ENCODE assay signal across 8 cellular contexts in the genomic region with DNA sequence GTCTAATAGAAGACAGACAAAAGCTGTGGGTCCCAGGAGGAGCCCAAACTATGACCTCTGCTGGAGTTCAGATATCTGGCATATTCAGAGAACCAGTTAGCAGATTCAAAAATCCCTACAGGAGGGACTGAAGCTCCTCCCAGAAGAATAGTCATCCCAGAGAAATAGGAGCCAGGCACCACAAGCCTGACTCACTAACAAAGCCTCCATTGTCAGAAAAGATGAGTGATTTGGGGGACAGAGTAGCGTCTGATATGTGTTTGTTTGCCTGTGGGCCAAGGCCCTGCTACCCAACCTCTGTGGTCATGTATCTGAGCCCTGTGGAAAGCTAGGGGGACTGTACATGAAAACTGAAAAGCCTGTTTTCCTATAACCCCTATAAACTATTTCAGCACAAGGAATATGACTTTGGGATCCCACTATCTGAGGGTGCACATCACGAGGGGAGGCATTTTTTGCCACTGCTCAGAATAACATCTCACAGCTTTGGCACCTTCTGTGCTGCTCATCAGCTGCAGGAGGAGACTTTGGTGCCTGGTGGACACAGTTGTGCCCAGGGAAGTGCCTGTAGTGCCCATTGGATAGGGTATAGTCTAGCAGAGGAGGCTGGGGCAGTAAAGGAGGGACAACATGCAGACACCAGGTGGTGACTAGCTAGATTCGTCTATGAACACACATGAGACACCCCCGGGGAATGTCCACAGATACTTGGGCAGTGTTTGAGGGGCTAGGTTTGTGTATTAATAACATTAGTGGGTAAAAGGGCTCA. TPM values are rescaled to one million over a fixed set of nuclear protein-coding genes. Genes with fewer than 3 reads are reported as not detected.
DNase-seq lines count a peak whose midpoint lies in the region; ATAC-seq and TF ChIP-seq lines count a peak whose summit lies in the region.
"Had no signal": no experiment of that assay in that cellular context is flagged by ENCODE, and none has a peak within 500 bp of the region (broad histone marks: within the 10 kb centered on the region; RNA-seq: fewer than 3 reads in every experiment).

No MANE protein-coding gene starts in this region.

- DNase-seq in M059J (ENCODE audit: low read depth) (peak; percentile 93), chondrocyte (ENCODE audit: low spot score) (no peak), kidney glomerular epithelial cell (lab: John Stamatoyannopoulos, UW) (peak; percentile 94), type B pancreatic cell (ENCODE audit: extremely low spot score, unreplicated experiment) (no peak), ecto neural progenitor cell (ENCODE audit: low spot score) (no peak)
- no peak for DNase-seq in activated CD4-positive, alpha-beta T cell treated with anti-CD3 and anti-CD28 coated beads, Interleukin-2, amount 10 ng/mL, durations not matched to agents 7 days and 5 days
- DNase-seq: OCI-M1 had no signal

- H3K27ac Mint-ChIP-seq in chondrocyte (ENCODE audit: unreplicated experiment) (peak overlapping the region; percentile 86), type B pancreatic cell (peak overlapping the region; percentile 16)
- no peak overlapping the region for H3K27ac Mint-ChIP-seq in activated CD4-positive, alpha-beta T cell treated with anti-CD3 and anti-CD28 coated beads, Interleukin-2, amount 10 ng/mL, durations not matched to agents 7 days and 5 days

- POLR2A ChIA-PET in activated CD4-positive, alpha-beta T cell treated with anti-CD3 and anti-CD28 coated beads, Interleukin-2, amount 10 ng/mL, durations not matched to agents 7 days and 5 days (lab: Charles Lee) = no interaction called here

- CTCF ChIA-PET in activated CD4-positive, alpha-beta T cell treated with anti-CD3 and anti-CD28 coated beads, Interleukin-2, amount 10 ng/mL, durations not matched to agents 7 days and 5 days (lab: Charles Lee) = no interaction called here

- TF ChIP-seq CTCF in chondrocyte (IDR thresholded peaks at IDR 0.05) (no peak), type B pancreatic cell (conservative IDR thresholded peaks at IDR 0.05) (no peak)

- no peak overlapping the region for H3K4me3 Mint-ChIP-seq in chondrocyte (ENCODE audit: unreplicated experiment)
- H3K4me3 Mint-ChIP-seq in type B pancreatic cell = no peak overlapping the region
- H3K4me3 Mint-ChIP-seq in activated CD4-positive, alpha-beta T cell treated with anti-CD3 and anti-CD28 coated beads, Interleukin-2, amount 10 ng/mL, durations not matched to agents 7 days and 5 days = no peak overlapping the region

- H3K9me3 Mint-ChIP-seq in chondrocyte (ENCODE audit: low read depth) (no peaks in the 10 kb centered on the region), type B pancreatic cell (no peaks in the 10 kb centered on the region)
- no peaks in the 10 kb centered on the region for H3K9me3 Mint-ChIP-seq in activated CD4-positive, alpha-beta T cell treated with anti-CD3 and anti-CD28 coated beads, Interleukin-2, amount 10 ng/mL, durations not matched to agents 7 days and 5 days

- H3K36me3 Mint-ChIP-seq in chondrocyte (ENCODE audit: low read depth) (no peaks in the 10 kb centered on the region), type B pancreatic cell (no peaks in the 10 kb centered on the region)
- no peaks in the 10 kb centered on the region for H3K36me3 Mint-ChIP-seq in activated CD4-positive, alpha-beta T cell treated with anti-CD3 and anti-CD28 coated beads, Interleukin-2, amount 10 ng/mL, durations not matched to agents 7 days and 5 days (ENCODE audit: low read depth)

- peaks cover 39% of the 10 kb centered on the region for H3K4me1 Mint-ChIP-seq in chondrocyte (ENCODE audit: low read depth)
- H3K4me1 Mint-ChIP-seq in type B pancreatic cell (ENCODE audit: unreplicated experiment) = peaks cover 6% of the 10 kb centered on the region
- no peaks in the 10 kb centered on the region for H3K4me1 Mint-ChIP-seq in activated CD4-positive, alpha-beta T cell treated with anti-CD3 and anti-CD28 coated beads, Interleukin-2, amount 10 ng/mL, durations not matched to agents 7 days and 5 days

- ATAC-seq in GM21367 (IDR thresholded peaks at IDR 0.05; ENCODE audit: unreplicated experiment) = no peak

- H3K27me3 Mint-ChIP-seq in chondrocyte (ENCODE audit: low read depth) (no peaks in the 10 kb centered on the region), type B pancreatic cell (peaks cover 2% of the 10 kb centered on the region)
- peaks cover 7% of the 10 kb centered on the region for H3K27me3 Mint-ChIP-seq in activated CD4-positive, alpha-beta T cell treated with anti-CD3 and anti-CD28 coated beads, Interleukin-2, amount 10 ng/mL, durations not matched to agents 7 days and 5 days

RNA-seq across cellular contexts. Expression of a gene that starts 9.7 kb away (rescaled TPM):
- 28.2 and 58.3 TPM in 2 replicates for total RNA-seq in M059J (2014; rRNA removed; shearing (Covaris generic))
- total RNA-seq in chondrocyte (79.4 to 138 TPM (median 135 TPM) in 3 replicates), type B pancreatic cell (ENCODE audit: low replicate concordance) (13.9 and 15.7 TPM in 2 replicates)
- not detected for total RNA-seq in activated CD4-positive, alpha-beta T cell treated with anti-CD3 and anti-CD28 coated beads, Interleukin-2, amount 10 ng/mL, durations not matched to agents 7 days and 5 days

RNA-seq across cellular contexts. Expression of a gene that starts 28.6 kb away (rescaled TPM):
- total RNA-seq in M059J (2014; rRNA removed; shearing (Covaris generic)) = 4.5 and 6.6 TPM in 2 replicates
- total RNA-seq in chondrocyte (1.8 to 2.3 TPM (median 2.2 TPM) in 3 replicates), type B pancreatic cell (ENCODE audit: low replicate concordance) (2.7 and 5.3 TPM in 2 replicates)
- total RNA-seq in activated CD4-positive, alpha-beta T cell treated with anti-CD3 and anti-CD28 coated beads, Interleukin-2, amount 10 ng/mL, durations not matched to agents 7 days and 5 days = not detected

RNA-seq across cellular contexts. Expression of a gene that starts 29.0 kb away (rescaled TPM):
- total RNA-seq in M059J (2014; rRNA removed; shearing (Covaris generic)) = 6.5 and 8.1 TPM in 2 replicates
- 4.9 to 8.8 TPM (median 6.4 TPM) in 3 replicates for total RNA-seq in chondrocyte
- 6.7 and 13.4 TPM in 2 replicates for total RNA-seq in type B pancreatic cell (ENCODE audit: low replicate concordance)
- not detected for total RNA-seq in activated CD4-positive, alpha-beta T cell treated with anti-CD3 and anti-CD28 coated beads, Interleukin-2, amount 10 ng/mL, durations not matched to agents 7 days and 5 days

Comparison
In these comparisons a context has a peak if more than half of its experiments do, and no peak if none do; other contexts are left out.
1. DNase-seq: peak in M059J (single experiment) and kidney glomerular epithelial cell (single experiment); none in chondrocyte (single experiment), type B pancreatic cell (single experiment), activated CD4-positive, alpha-beta T cell treated with anti-CD3 and anti-CD28 coated beads, Interleukin-2, amount 10 ng/mL, durations not matched to agents 7 days and 5 days (single experiment) and ecto neural progenitor cell (single experiment).
2. RNA of a gene that starts 9.7 kb away (total RNA-seq): 79.4 to 138 TPM in chondrocyte, 28.2 to 58.3 TPM in M059J and 13.9 to 15.7 TPM in type B pancreatic cell; not detected in activated CD4-positive, alpha-beta T cell treated with anti-CD3 and anti-CD28 coated beads, Interleukin-2, amount 10 ng/mL, durations not matched to agents 7 days and 5 days; every median in the first group is over 10 times any median in the second.